In the genomic region with DNA sequence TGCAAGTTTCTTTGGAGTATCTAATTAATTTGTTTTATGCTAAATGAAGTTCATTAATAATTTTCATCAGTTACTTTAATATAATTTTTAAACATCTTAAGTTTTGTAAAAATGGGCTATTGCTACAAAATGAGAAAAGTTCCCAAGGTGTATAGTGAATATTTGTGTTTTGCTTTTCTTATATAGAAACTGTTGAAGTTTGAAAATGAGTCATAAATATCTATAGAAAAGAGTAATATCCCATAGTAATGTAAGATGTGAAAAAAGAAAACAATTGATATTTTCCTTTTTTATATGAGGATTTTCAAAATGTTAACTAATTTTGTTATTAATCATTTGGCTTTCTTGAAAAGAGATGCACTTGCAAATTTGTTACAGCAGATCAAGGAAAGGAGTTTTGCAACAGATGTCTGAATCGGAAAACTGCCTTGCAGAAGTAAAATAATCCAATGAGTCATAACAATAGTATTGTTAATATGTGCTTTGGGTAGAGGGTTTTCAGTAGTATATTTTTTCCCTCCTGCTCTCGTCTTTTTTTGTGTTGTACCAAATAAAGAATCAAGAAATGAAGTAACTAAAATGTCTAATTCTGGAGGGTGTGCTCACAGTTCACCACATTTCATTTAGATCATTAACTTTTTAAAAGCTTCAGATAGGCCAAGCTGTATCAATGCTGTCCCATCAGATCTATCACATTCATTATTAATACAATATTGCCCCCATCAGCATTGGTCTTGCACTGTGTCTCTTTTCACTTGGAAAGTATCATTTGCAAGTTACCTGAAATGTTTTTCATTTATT, we compare ENCODE assay signal across 9 cellular contexts. TPM values are rescaled to one million over a fixed set of nuclear protein-coding genes. Genes with fewer than 3 reads are reported as not detected.
DNase-seq lines count a peak whose midpoint lies in the region; ATAC-seq and TF ChIP-seq lines count a peak whose summit lies in the region.
"Had no signal": no experiment of that assay in that cellular context is flagged by ENCODE, and none has a peak within 500 bp of the region (broad histone marks: within the 10 kb centered on the region; RNA-seq: fewer than 3 reads in every experiment).

No MANE protein-coding gene starts in this region.

- ATAC-seq in GM18499 (IDR thresholded peaks at IDR 0.05; ENCODE audit: insufficient read depth, unreplicated experiment) (peak; percentile 79), GM21723 (IDR thresholded peaks at IDR 0.05; ENCODE audit: unreplicated experiment) (peak; percentile 86), HG03521 (IDR thresholded peaks at IDR 0.05; ENCODE audit: unreplicated experiment) (peak; percentile 61)
- ATAC-seq in natural killer cell treated with Interleukin-12 subunit alpha and Interleukin-12 subunit beta and Interleukin-15 and Interleukin-18, amount 100 ng/mL, for 72 hours, result no peak
- ATAC-seq: GM23338 had no signal

- H3K36me3 Mint-ChIP-seq in natural killer cell treated with Interleukin-12 subunit alpha and Interleukin-12 subunit beta and Interleukin-15 and Interleukin-18, amount 100 ng/mL, for 72 hours, result no peaks in the 10 kb centered on the region

- no peaks in the 10 kb centered on the region for H3K4me1 ChIP-seq in transverse colon

- no peaks in the 10 kb centered on the region for H3K9me3 Mint-ChIP-seq in natural killer cell treated with Interleukin-12 subunit alpha and Interleukin-12 subunit beta and Interleukin-15 and Interleukin-18, amount 100 ng/mL, for 72 hours
- H3K9me3 Mint-ChIP-seq: GM23338 had no signal

- no peak for TF ChIP-seq EP300 in transverse colon (IDR thresholded peaks at IDR 0.05; ENCODE audit: low read depth)

- H3K27ac Mint-ChIP-seq in natural killer cell treated with Interleukin-12 subunit alpha and Interleukin-12 subunit beta and Interleukin-15 and Interleukin-18, amount 100 ng/mL, for 72 hours, result no peak overlapping the region
- H3K27ac Mint-ChIP-seq: GM23338 had no signal

- in situ Hi-C loops in transverse colon (cut with MboI; ENCODE audit: low pct_ligation_motif_present in 1 of 4, low pct_unique_long_range_greater_than_20kb in 1 of 4, low sequenced_read_pairs in 3 of 4), result no loop called here

- H3K9me3 ChIP-seq in transverse colon, result no peaks in the 10 kb centered on the region

- intact Hi-C loops in transverse colon (cut with DNase I; ENCODE audit: low total_unique reads), result no loop called here

- no peak for TF ChIP-seq POLR2A in transverse colon (IDR thresholded peaks at IDR 0.05)

- no peak overlapping the region for H3K4me3 Mint-ChIP-seq in natural killer cell treated with Interleukin-12 subunit alpha and Interleukin-12 subunit beta and Interleukin-15 and Interleukin-18, amount 100 ng/mL, for 72 hours
- H3K4me3 Mint-ChIP-seq: GM23338 had no signal

- no peak overlapping the region for H3K4me3 ChIP-seq in fibroblast of villous mesenchyme (ENCODE audit: low read depth, low read length)
- no peak overlapping the region for H3K4me3 ChIP-seq in transverse colon
- H3K4me3 ChIP-seq: GM23338 had no signal

- no peaks in the 10 kb centered on the region for H3K27me3 ChIP-seq in transverse colon

- no peaks in the 10 kb centered on the region for H3K4me1 Mint-ChIP-seq in natural killer cell treated with Interleukin-12 subunit alpha and Interleukin-12 subunit beta and Interleukin-15 and Interleukin-18, amount 100 ng/mL, for 72 hours (ENCODE audit: low read depth in 2 of 2)

- DNase-seq in fibroblast of villous mesenchyme (ENCODE audit: low read depth), result peak; percentile 47
- DNase-seq in NCI-H1092 treated with DMSO at 0.1 percent for 48 hours (lab: John Stamatoyannopoulos, UW), result no peak
- no peak for DNase-seq in transverse colon
- DNase-seq in MV-4-11 (lab: John Stamatoyannopoulos, UW), result no peak
- DNase-seq in natural killer cell treated with Interleukin-12 subunit alpha and Interleukin-12 subunit beta and Interleukin-15 and Interleukin-18, amount 100 ng/mL, for 72 hours (ENCODE audit: low spot score), result no peak

- 47 to 64% methylated on average over 2 of the region's 2 CpGs for WGBS in transverse colon (ENCODE audit: low coverage in 1 of 2), 2 donors

- no peak for TF ChIP-seq CTCF in fibroblast of villous mesenchyme (IDR thresholded peaks at IDR 0.05; ENCODE audit: insufficient read depth, low read depth, low read length)
- no peak for TF ChIP-seq CTCF in transverse colon (IDR thresholded peaks at IDR 0.05)

- no peaks in the 10 kb centered on the region for H3K27me3 Mint-ChIP-seq in natural killer cell treated with Interleukin-12 subunit alpha and Interleukin-12 subunit beta and Interleukin-15 and Interleukin-18, amount 100 ng/mL, for 72 hours

- no peaks in the 10 kb centered on the region for H3K36me3 ChIP-seq in transverse colon

- H3K27ac ChIP-seq in transverse colon, result no peak overlapping the region

RNA-seq across cellular contexts. Expression of a gene that starts 15.5 kb away (rescaled TPM):
- total RNA-seq in fibroblast of villous mesenchyme (1.6 and 5.6 TPM in 2 replicates), transverse colon (1 to 10 TPM in 3 of 4 donors, not detected in 1; 1.6 to 2.7 (median 1.8) TPM)
- 1 to 10 TPM; 1.4 to 1.5 TPM for total RNA-seq in natural killer cell treated with Interleukin-12 subunit alpha and Interleukin-12 subunit beta and Interleukin-15 and Interleukin-18, amount 100 ng/mL, for 72 hours

RNA-seq across cellular contexts. Expression of a gene that starts 30.2 kb away (rescaled TPM):
- total RNA-seq in fibroblast of villous mesenchyme (8.1 and 14.2 TPM in 2 replicates), transverse colon (10 to 100 TPM in 1 of 4 donors, 1 to 10 TPM in 2, under 1 TPM in 1; 0.75 to 29.1 (median 8.0) TPM)
- total RNA-seq in natural killer cell treated with Interleukin-12 subunit alpha and Interleukin-12 subunit beta and Interleukin-15 and Interleukin-18, amount 100 ng/mL, for 72 hours, result 10 to 100 TPM; 25.6 to 47.9 TPM

RNA-seq across cellular contexts. Expression of a gene that starts 55.8 kb away (rescaled TPM):
- total RNA-seq in fibroblast of villous mesenchyme (173 and 236 TPM in 2 replicates), transverse colon (10 to 100 TPM; 45.3 to 99.7 (median 74.3) TPM)
- 1 to 10 TPM; 3.1 to 9.2 TPM for total RNA-seq in natural killer cell treated with Interleukin-12 subunit alpha and Interleukin-12 subunit beta and Interleukin-15 and Interleukin-18, amount 100 ng/mL, for 72 hours

Comparison
In these comparisons a context has a peak if more than half of its experiments do, and no peak if none do; other contexts are left out.
1. ATAC-seq: peak in GM18499 (single experiment), GM21723 (single experiment) and HG03521 (single experiment); none in natural killer cell treated with Interleukin-12 subunit alpha and Interleukin-12 subunit beta and Interleukin-15 and Interleukin-18, amount 100 ng/mL, for 72 hours (0 of 2).
2. RNA of a gene that starts 55.8 kb away (total RNA-seq): 173 to 236 TPM in fibroblast of villous mesenchyme and 45.3 to 99.7 TPM in transverse colon; 3.1 to 9.2 TPM in natural killer cell treated with Interleukin-12 subunit alpha and Interleukin-12 subunit beta and Interleukin-15 and Interleukin-18, amount 100 ng/mL, for 72 hours; every median in the first group is over 4 times any median in the second.